15 cellular contexts compared by ENCODE assay signal in the genomic region with DNA sequence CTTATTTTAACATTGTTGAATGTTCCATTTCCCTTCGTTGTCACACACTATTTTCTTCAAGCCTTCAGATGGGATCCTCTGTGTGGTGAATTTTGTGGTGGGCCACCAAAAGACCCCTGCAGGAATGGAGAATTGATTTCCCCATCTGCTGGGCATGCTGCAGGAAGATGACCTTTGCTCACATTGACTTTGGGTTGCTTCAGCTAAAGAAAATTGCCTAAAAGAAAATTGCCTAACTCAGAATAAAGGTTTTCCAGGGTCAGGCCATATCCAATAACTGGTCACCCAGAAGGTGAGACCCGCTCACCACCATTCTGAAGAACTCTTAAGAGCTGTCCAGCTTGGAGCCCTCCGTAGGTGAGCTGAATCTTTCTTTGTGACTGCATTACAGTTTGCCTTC.
A peak's percentile ranks its signal among the peaks of the same experiment; 100 is the strongest.
DNase-seq lines count a peak whose midpoint lies in the region; ATAC-seq and TF ChIP-seq lines count a peak whose summit lies in the region.
"Had no signal": no experiment of that assay in that cellular context is flagged by ENCODE, and none has a peak within 500 bp of the region (broad histone marks: within the 10 kb centered on the region; RNA-seq: fewer than 3 reads in every experiment).

No MANE protein-coding gene starts in this region.

- TF ChIP-seq CTCF in A673 (conservative IDR thresholded peaks at IDR 0.05; ENCODE audit: low read depth, low read length), result no peak
- no peak for TF ChIP-seq CTCF in KMS-11 (conservative IDR thresholded peaks at IDR 0.05; ENCODE audit: low read depth, low read length)

- intact Hi-C loops in A673 (cut with micrococcal nuclease; ENCODE audit: unreplicated experiment), result loop anchor here (5.0 kb wide), 1 partner anchor 44 kb away; no protein-coding TSS in a partner anchor

- H2AFZ ChIP-seq in KMS-11 (ENCODE audit: low read depth) (peak overlapping the region; percentile 2; the same call in 1 of the 2 replicates), neuron (ENCODE audit: low read depth, low read length) (peak overlapping the region; percentile 24)
- H2AFZ ChIP-seq: GM23248 had no signal

- H3K27me3 ChIP-seq in A673 (replicated peaks; ENCODE audit: insufficient read depth, low read depth, low read length, poor library complexity), result no peaks in the 10 kb centered on the region
- H3K27me3 ChIP-seq in KMS-11 (ENCODE audit: insufficient read depth, low read depth), result no peaks in the 10 kb centered on the region
- H3K27me3 ChIP-seq in iPS-20b (ENCODE audit: insufficient read depth, low read length), result no peaks in the 10 kb centered on the region
- H3K27me3 ChIP-seq in neuron (ENCODE audit: insufficient read depth, low read length), result no peaks in the 10 kb centered on the region
- H3K27me3 ChIP-seq: BLaER1 treated with 17β-estradiol and CSF1 and Interleukin-3, amounts not matched to agents 10 nM and 100 nM had no signal

- peak overlapping the region; percentile 46 for H3K27ac ChIP-seq in A673 (ENCODE audit: low read depth, low read length, poor library complexity, severe bottlenecking)
- H3K27ac ChIP-seq in KMS-11, result no peak overlapping the region
- no peak overlapping the region for H3K27ac ChIP-seq in iPS-20b (ENCODE audit: low read length)
- H3K27ac ChIP-seq: 22Rv1; BLaER1 treated with 17β-estradiol and CSF1 and Interleukin-3, amounts not matched to agents 10 nM and 100 nM; GM23248 had no signal

- POLR2A ChIA-PET in A673 (lab: Charles Lee; ENCODE audit: low non-redundant PET), result no interaction called here

- H3K9me3 ChIP-seq in A673 (ENCODE audit: low read depth, low read length, poor library complexity, severe bottlenecking) (no peaks in the 10 kb centered on the region), iPS-20b (ENCODE audit: insufficient read depth, low read depth, low read length) (no peaks in the 10 kb centered on the region), neuron (ENCODE audit: low read length) (no peaks in the 10 kb centered on the region)
- H3K9me3 ChIP-seq: BLaER1 treated with 17β-estradiol and CSF1 and Interleukin-3, amounts not matched to agents 10 nM and 100 nM; HAP-1 had no signal

- H3K36me3 ChIP-seq in A673 (ENCODE audit: insufficient read depth, low read length, poor library complexity, severe bottlenecking) (no peaks in the 10 kb centered on the region), KMS-11 (ENCODE audit: insufficient read depth) (no peaks in the 10 kb centered on the region), iPS-20b (ENCODE audit: insufficient read depth, low read depth, low read length) (no peaks in the 10 kb centered on the region), neuron (ENCODE audit: insufficient read depth, low read length) (no peaks in the 10 kb centered on the region)
- H3K36me3 ChIP-seq: BLaER1 treated with 17β-estradiol and CSF1 and Interleukin-3, amounts not matched to agents 10 nM and 100 nM; HAP-1 had no signal

- H3K9ac ChIP-seq in KMS-11, result no peak overlapping the region
- H3K9ac ChIP-seq in iPS-20b (ENCODE audit: low read depth, low read length), result 0 out of 2 replicates have a peak overlapping the region, but pooled peaks have one; percentile 50
- H3K9ac ChIP-seq: BLaER1 treated with 17β-estradiol and CSF1 and Interleukin-3, amounts not matched to agents 10 nM and 100 nM; GM23248 had no signal

- H3K79me2 ChIP-seq in KMS-11 (ENCODE audit: insufficient read depth, low read depth), result no peaks in the 10 kb centered on the region

- ATAC-seq in GM18907 (IDR thresholded peaks at IDR 0.05; ENCODE audit: unreplicated experiment) (no peak), HG02840 (IDR thresholded peaks at IDR 0.05; ENCODE audit: low FRiP score, unreplicated experiment) (no peak)
- ATAC-seq: K562 had no signal

- no peaks in the 10 kb centered on the region for H4K20me1 ChIP-seq in KMS-11 (ENCODE audit: insufficient read depth)
- H4K20me1 ChIP-seq: BLaER1 treated with 17β-estradiol and CSF1 and Interleukin-3, amounts not matched to agents 10 nM and 100 nM had no signal

- no TSS peak for BruUV-seq in A673 (replicated peaks; lab: Mats Ljungman, UMichigan)

- H3K4me3 ChIP-seq in A673 (ENCODE audit: low read depth, low read length, poor library complexity, severe bottlenecking) (no peak overlapping the region), KMS-11 (IDR thresholded peaks at IDR 0.05; ENCODE audit: insufficient read depth, low read depth, low read length) (no peak overlapping the region), iPS-20b (ENCODE audit: low read length) (peak overlapping the region; percentile 35; the same call in 1 of the 2 replicates), neuron (ENCODE audit: low read length) (no peak overlapping the region)
- H3K4me3 ChIP-seq: BLaER1 treated with 17β-estradiol and CSF1 and Interleukin-3, amounts not matched to agents 10 nM and 100 nM; GM23248; HAP-1; K562 had no signal

- DNase-seq in A673 (ENCODE audit: low spot score) (no peak), hepatic stellate cell (ENCODE audit: low spot score) (no peak)
- DNase-seq: Calu3; CD4-positive, CD25-positive, alpha-beta regulatory T cell; DMS 273 treated with DMSO at 0.1 percent for 48 hours; GM23248 had no signal

- peaks cover 39% of the 10 kb centered on the region for H3K4me1 ChIP-seq in A673 (ENCODE audit: insufficient read depth, low read length, poor library complexity, severe bottlenecking)
- H3K4me1 ChIP-seq in KMS-11 (ENCODE audit: low read depth, poor library complexity, severe bottlenecking), result peaks cover 20% of the 10 kb centered on the region
- H3K4me1 ChIP-seq in iPS-20b (ENCODE audit: insufficient read depth, low read length), result peaks cover 30% of the 10 kb centered on the region
- peaks cover 14% of the 10 kb centered on the region for H3K4me1 ChIP-seq in neuron (ENCODE audit: insufficient read depth, low read length)
- H3K4me1 ChIP-seq: BLaER1 treated with 17β-estradiol and CSF1 and Interleukin-3, amounts not matched to agents 10 nM and 100 nM had no signal

- CTCF ChIA-PET in A673 (lab: Charles Lee), result no interaction called here

- H3K4me2 ChIP-seq in KMS-11, result peak overlapping the region; percentile 7; the same call in 1 of the 2 replicates
- H3K4me2 ChIP-seq: BLaER1 treated with 17β-estradiol and CSF1 and Interleukin-3, amounts not matched to agents 10 nM and 100 nM had no signal
